ENCODE assay signal across 1 cellular context in the genomic region with DNA sequence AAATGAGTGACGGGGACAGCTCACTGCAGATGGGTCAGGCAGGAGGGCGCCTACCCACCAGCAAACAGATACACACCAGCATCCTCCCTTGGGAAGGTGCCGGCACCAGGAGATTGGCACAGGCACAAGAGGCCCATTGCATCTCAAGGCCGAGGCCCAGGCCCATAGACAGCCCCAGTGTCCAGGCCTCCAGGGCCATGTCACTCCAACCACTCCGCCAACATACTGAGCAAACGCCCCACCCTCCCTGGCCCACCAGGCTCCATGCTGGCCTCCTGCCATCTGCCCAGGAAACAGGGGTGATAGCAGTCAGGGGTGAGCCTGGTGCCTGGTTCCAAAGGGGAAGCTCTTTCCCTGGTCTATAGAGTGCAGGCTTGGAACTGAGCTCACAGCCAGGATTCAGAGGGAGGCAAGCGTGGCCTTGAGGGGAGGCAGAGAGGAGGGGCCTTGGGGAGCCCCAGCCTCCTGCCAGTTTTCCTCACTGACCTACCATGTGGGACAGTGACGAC.
TF ChIP-seq lines count a peak whose summit lies in the region.

No MANE protein-coding gene starts in this region.

TF ChIP-seq in endothelial cell of umbilical vein, 7 proteins besides CTCF, POLR2A, EP300 and RAD21 (continued from another document):
- no peak for TF ChIP-seq EZH2 (IDR thresholded peaks at IDR 0.05; ENCODE audit: borderline replicate concordance, low read depth, low read length, severe bottlenecking)
- TF ChIP-seq, protein P1, sequence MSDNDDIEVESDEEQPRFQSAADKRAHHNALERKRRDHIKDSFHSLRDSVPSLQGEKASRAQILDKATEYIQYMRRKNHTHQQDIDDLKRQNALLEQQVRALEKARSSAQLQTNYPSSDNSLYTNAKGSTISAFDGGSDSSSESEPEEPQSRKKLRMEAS (IDR thresholded peaks at IDR 0.05; ENCODE audit: insufficient read depth, insufficient read length): no peak
TF ChIP-seq in endothelial cell of umbilical vein: peak in this region for 0.
